In the genomic region with DNA sequence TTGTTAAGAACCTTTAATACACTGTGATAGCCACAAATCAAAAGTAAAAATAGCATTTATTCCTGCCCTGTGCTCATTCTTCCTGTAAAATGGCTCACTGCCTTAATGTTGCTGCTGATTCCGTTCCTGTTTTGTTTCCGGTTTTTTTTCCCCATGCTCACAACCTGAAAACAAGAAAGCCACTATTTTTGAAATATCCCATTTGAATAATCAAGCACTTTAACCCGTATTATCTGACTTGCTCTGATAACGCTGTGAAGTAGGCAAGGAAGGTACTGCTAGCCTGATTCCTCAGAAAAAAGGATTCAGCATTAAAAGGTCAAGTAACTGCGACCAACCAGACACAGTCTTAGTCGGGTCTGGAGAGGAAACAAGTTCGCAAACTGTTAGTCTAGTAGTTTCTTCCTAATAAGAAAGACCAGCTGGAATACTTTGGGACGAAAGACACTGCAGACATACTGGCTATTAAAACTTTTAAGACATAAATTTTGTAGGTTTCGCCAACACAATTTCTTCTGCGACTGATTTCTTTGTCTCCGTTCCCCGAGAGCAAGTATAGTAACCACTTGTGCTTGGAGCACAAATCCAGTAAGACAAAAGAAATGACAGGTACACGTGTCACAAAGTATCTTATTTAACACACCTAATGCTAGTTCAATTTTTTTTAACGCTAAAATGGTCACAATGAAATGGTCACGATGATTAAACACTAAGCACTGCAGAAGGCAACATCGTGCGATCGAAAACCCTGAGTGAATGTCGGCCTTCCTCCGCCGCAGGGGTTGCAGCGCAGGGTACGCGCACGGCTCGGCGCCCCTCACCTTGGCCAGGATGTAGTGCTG, we compare ENCODE assay signal across 8 cellular contexts. TPM values are rescaled to one million over a fixed set of nuclear protein-coding genes. Genes with fewer than 3 reads are reported as not detected.
DNase-seq lines count a peak whose midpoint lies in the region; ATAC-seq, FAIRE-seq and TF ChIP-seq lines count a peak whose summit lies in the region.

No MANE protein-coding gene starts in this region.

- peak overlapping the region; percentile 93 for H3K4me2 ChIP-seq in OCI-LY7 (ENCODE audit: low read length)

- no TSS peak for BruUV-seq in OCI-LY7 (replicated peaks; lab: Mats Ljungman, UMichigan)

- intact Hi-C loops in OCI-LY7 (cut with micrococcal nuclease; ENCODE audit: unreplicated experiment): loop anchor here (1.0 to 10.0 kb wide), 3 partner anchors 191 to 586 kb away; no protein-coding TSS in a partner anchor

- H3K4me3 ChIP-seq in AG10803 (ENCODE audit: low read length) (peak overlapping the region; percentile 80), OCI-LY7 (ENCODE audit: low read depth, low read length, poor library complexity, severe bottlenecking) (peak overlapping the region; percentile 81), bronchial epithelial cell (ENCODE audit: low read depth, low read length) (peak overlapping the region; percentile 88), stomach smooth muscle (ENCODE audit: low read length in 2 of 2) (peak overlapping the region; percentile 87 to 91)

- H3K4me1 ChIP-seq in OCI-LY7 (ENCODE audit: insufficient read depth, low read length, poor library complexity, severe bottlenecking) (peaks cover 15% of the 10 kb centered on the region), stomach smooth muscle (ENCODE audit: control insufficient read depth, insufficient read depth, low read length) (peaks cover 3% of the 10 kb centered on the region)

- H3K36me3 ChIP-seq in OCI-LY7 (ENCODE audit: insufficient read depth, low read length) (peaks cover 57% of the 10 kb centered on the region), bronchial epithelial cell (ENCODE audit: control insufficient read depth, insufficient read depth, low read length) (no peaks in the 10 kb centered on the region), stomach smooth muscle (ENCODE audit: control insufficient read depth in 2 of 2, insufficient read depth in 2 of 2, low read length in 2 of 2) (peaks cover 0 to 4% of the 10 kb centered on the region in 2 donors)

- no peak for TF ChIP-seq CTCF in AG10803 (conservative IDR thresholded peaks at IDR 0.05; ENCODE audit: low read length)
- TF ChIP-seq CTCF in OCI-LY7 (conservative IDR thresholded peaks at IDR 0.05; ENCODE audit: low read length): no peak
- no peak for TF ChIP-seq CTCF in bronchial epithelial cell (IDR thresholded peaks at IDR 0.05; ENCODE audit: insufficient read depth, low read length, severe bottlenecking)

- H3K9ac ChIP-seq in stomach smooth muscle (ENCODE audit: low read length in 2 of 2): peak overlapping the region; percentile 87 to 96

- H3K79me2 ChIP-seq in OCI-LY7 (ENCODE audit: insufficient read depth, low read depth, low read length): peaks cover 18% of the 10 kb centered on the region; the same call in 1 of the 2 replicates

- peak overlapping the region; percentile 88 for H2AFZ ChIP-seq in OCI-LY7 (ENCODE audit: low read length)

- H3K9me3 ChIP-seq in OCI-LY7 (ENCODE audit: low read length) (no peaks in the 10 kb centered on the region), stomach smooth muscle (ENCODE audit: control insufficient read depth in 2 of 2, low read length in 2 of 2) (no peaks in the 10 kb centered on the region)

- POLR2A ChIA-PET in OCI-LY7 (lab: Charles Lee): interaction anchor here (0.6 to 1.2 kb wide), 2 partner anchors 55 to 541 kb away, joined by 3 to 6 read pairs; no protein-coding TSS in a partner anchor

- FAIRE-seq in bronchial epithelial cell (lab: Jason Lieb, UNC): no peak

- no peaks in the 10 kb centered on the region for H4K20me1 ChIP-seq in OCI-LY7 (ENCODE audit: insufficient read depth, low read length)

- H3K27ac ChIP-seq in OCI-LY7 (ENCODE audit: low read depth, low read length, poor library complexity, severe bottlenecking) (peak overlapping the region; percentile 93), layer of hippocampus (ENCODE audit: low read depth, low read length) (peak overlapping the region; percentile 96), stomach smooth muscle (ENCODE audit: low read length) (peak overlapping the region; percentile 83)

- DNase-seq in AG10803 (ENCODE audit: low read depth) (peak; percentile 17), OCI-LY7 (ENCODE audit: low spot score) (peak; percentile 47), bronchial epithelial cell (ENCODE audit: low read depth) (peak; percentile 41), NK-92 (lab: John Stamatoyannopoulos, UW; ENCODE audit: unreplicated experiment) (no peak)

- CTCF ChIA-PET in OCI-LY7 (lab: Charles Lee; ENCODE audit: unreplicated experiment): no interaction called here

- H3K9me2 ChIP-seq in OCI-LY7 (ENCODE audit: insufficient read depth, low read length): no peaks in the 10 kb centered on the region

- peak; percentile 1 for ATAC-seq in GM18861 (IDR thresholded peaks at IDR 0.05; ENCODE audit: unreplicated experiment)
- peak; percentile 3 for ATAC-seq in HG03378 (IDR thresholded peaks at IDR 0.05; ENCODE audit: unreplicated experiment)

- no peaks in the 10 kb centered on the region for H3K27me3 ChIP-seq in bronchial epithelial cell (ENCODE audit: control insufficient read depth, insufficient read depth, low read length)
- H3K27me3 ChIP-seq in layer of hippocampus (ENCODE audit: control insufficient read depth, insufficient read depth, low read length): no peaks in the 10 kb centered on the region
- H3K27me3 ChIP-seq in stomach smooth muscle (ENCODE audit: control insufficient read depth in 1 of 2, insufficient read depth in 2 of 2, low read length in 2 of 2): no peaks in the 10 kb centered on the region

RNA-seq across cellular contexts. Expression of gene COX18, which starts 0.8 kb away (rescaled TPM):
- total RNA-seq in OCI-LY7 (2014; rRNA removed; shearing (Covaris generic)): 14.3 and 16.9 TPM in 2 replicates
- total RNA-seq in OCI-LY7 (2022) (23.4 and 23.5 TPM in 2 replicates), bronchial epithelial cell (15.1 and 16.8 TPM in 2 replicates)
